In the genomic region with DNA sequence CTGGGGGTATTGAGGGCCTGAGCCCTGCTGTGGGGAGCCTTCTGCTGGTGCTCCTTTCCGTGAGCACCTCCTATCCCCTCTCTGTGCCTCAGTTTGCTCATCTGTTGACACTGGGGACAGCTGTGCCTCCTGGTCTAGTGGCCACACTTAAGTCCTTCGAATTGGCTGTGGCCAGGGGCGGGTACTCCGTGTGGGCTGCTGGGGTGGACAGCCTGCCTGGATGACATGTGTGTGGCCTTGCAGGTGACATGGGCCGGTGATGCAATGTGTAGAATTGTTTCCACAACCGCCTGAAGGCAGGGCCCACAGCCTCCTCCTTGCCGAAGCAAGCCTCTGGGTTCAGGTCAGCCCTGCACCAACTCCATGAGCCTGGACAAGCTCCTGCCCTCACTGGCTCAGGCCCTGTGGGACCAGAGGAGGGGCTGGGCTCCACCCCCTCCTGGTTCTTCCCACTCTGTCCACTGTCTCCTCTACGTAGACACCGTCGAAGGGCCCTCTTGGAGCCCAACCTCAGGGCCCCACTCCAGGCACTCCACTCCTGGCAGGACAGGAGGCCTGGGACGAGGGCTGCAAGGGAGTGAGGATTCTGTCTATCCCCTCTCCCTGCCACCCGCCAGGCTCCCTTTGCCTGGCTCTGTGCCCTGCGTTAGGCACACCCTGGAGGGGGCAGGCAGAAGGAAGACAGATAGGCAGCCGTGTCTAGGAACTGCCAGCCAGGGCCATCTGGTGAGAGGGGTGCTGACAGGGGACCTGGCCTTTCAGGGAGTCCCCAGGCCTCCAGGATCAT, we compare ENCODE assay signal across 8 cellular contexts. TPM values are rescaled to one million over a fixed set of nuclear protein-coding genes. Genes with fewer than 3 reads are reported as not detected.
DNase-seq lines count a peak whose midpoint lies in the region; ATAC-seq, FAIRE-seq and TF ChIP-seq lines count a peak whose summit lies in the region.

No MANE protein-coding gene starts in this region.

- no peaks in the 10 kb centered on the region for H3K9me3 Mint-ChIP-seq in activated naive CD8-positive, alpha-beta T cell (ENCODE audit: low read depth)

- peak overlapping the region; percentile 54 to 88 (median 63); a peak in 19 of 20 replicates for H3K4me3 ChIP-seq in BLaER1 treated with 17β-estradiol and CSF1 and Interleukin-3, amounts not matched to agents 10 nM and 100 nM
- H3K4me3 ChIP-seq in KMS-11 (IDR thresholded peaks at IDR 0.05; ENCODE audit: insufficient read depth, low read depth, low read length) = no peak overlapping the region
- H3K4me3 ChIP-seq in right cardiac atrium (ENCODE audit: low read length) = peak overlapping the region; percentile 71
- peak overlapping the region in 1 of 2 donors; percentile 74 for H3K4me3 ChIP-seq in small intestine (ENCODE audit: low read depth in 1 of 2, low read length in 2 of 2)

- no peak overlapping the region; the same call in 1 of the 2 replicates for H2AFZ ChIP-seq in KMS-11 (ENCODE audit: low read depth)

- WGBS in right cardiac atrium = 30% methylated on average over 14 of the region's 14 CpGs
- WGBS in small intestine, 3 donors = 28 to 48% (median 42%) methylated on average over 11 to 14 of the region's 14 CpGs

- no peaks in the 10 kb centered on the region for H3K9me3 ChIP-seq in BLaER1 treated with 17β-estradiol and CSF1 and Interleukin-3, amounts not matched to agents 10 nM and 100 nM (replicated peaks in 1 of 11)
- H3K9me3 ChIP-seq in right cardiac atrium (ENCODE audit: control insufficient read depth, low read length) (no peaks in the 10 kb centered on the region), small intestine (ENCODE audit: control insufficient read depth, low read depth) (no peaks in the 10 kb centered on the region)

- peak overlapping the region; percentile 88 for H3K4me3 Mint-ChIP-seq in activated naive CD8-positive, alpha-beta T cell

- H3K79me2 ChIP-seq in KMS-11 (ENCODE audit: insufficient read depth, low read depth) = no peaks in the 10 kb centered on the region

- intact Hi-C loops in right cardiac atrium (cut with DNase I) = no loop called here

- no peak for FAIRE-seq in small intestine (lab: Jason Lieb, UNC)

- ATAC-seq in right cardiac atrium (peak; percentile 8 to 11), HG03139 (IDR thresholded peaks at IDR 0.05; ENCODE audit: unreplicated experiment) (no peak)

- H3K4me1 ChIP-seq in BLaER1 treated with 17β-estradiol and CSF1 and Interleukin-3, amounts not matched to agents 10 nM and 100 nM = peaks cover 86 to 97% (median 95%) of the 10 kb centered on the region in 10 experiments
- H3K4me1 ChIP-seq in KMS-11 (ENCODE audit: low read depth, poor library complexity, severe bottlenecking) (no peaks in the 10 kb centered on the region), right cardiac atrium (ENCODE audit: control insufficient read depth, insufficient read depth, low read length) (peaks cover 35% of the 10 kb centered on the region), small intestine (ENCODE audit: control insufficient read depth in 2 of 2, insufficient read depth in 1 of 2, low read depth in 1 of 2, low read length in 1 of 2) (peaks cover 11 to 27% of the 10 kb centered on the region in 2 donors)

- H3K4me2 ChIP-seq in BLaER1 treated with 17β-estradiol and CSF1 and Interleukin-3, amounts not matched to agents 10 nM and 100 nM = peak overlapping the region; percentile 93 to 100 (median 99)
- peak overlapping the region; percentile 25; the same call in 1 of the 2 replicates for H3K4me2 ChIP-seq in KMS-11

- peak overlapping the region; percentile 25 to 93 (median 61); a peak in 21 of 22 replicates for H3K27ac ChIP-seq in BLaER1 treated with 17β-estradiol and CSF1 and Interleukin-3, amounts not matched to agents 10 nM and 100 nM
- H3K27ac ChIP-seq in KMS-11 (no peak overlapping the region), right cardiac atrium (ENCODE audit: low read length) (peak overlapping the region; percentile 61), small intestine (ENCODE audit: low read depth in 1 of 2, low read length in 1 of 2) (peak overlapping the region; percentile 35 to 84)

- H3K27ac Mint-ChIP-seq in activated naive CD8-positive, alpha-beta T cell = no peak overlapping the region

- H3K27me3 Mint-ChIP-seq in activated naive CD8-positive, alpha-beta T cell = no peaks in the 10 kb centered on the region

- H3K9ac ChIP-seq in BLaER1 treated with 17β-estradiol and CSF1 and Interleukin-3, amounts not matched to agents 10 nM and 100 nM = peak overlapping the region; percentile 59 to 96 (median 73)
- H3K9ac ChIP-seq in KMS-11 = no peak overlapping the region

- peaks cover 0 to 13% (median 4%) of the 10 kb centered on the region in 11 experiments; a peak in 6 of 22 replicates for H3K27me3 ChIP-seq in BLaER1 treated with 17β-estradiol and CSF1 and Interleukin-3, amounts not matched to agents 10 nM and 100 nM
- H3K27me3 ChIP-seq in KMS-11 (ENCODE audit: insufficient read depth, low read depth) = no peaks in the 10 kb centered on the region
- H3K27me3 ChIP-seq in right cardiac atrium (ENCODE audit: control insufficient read depth, insufficient read depth) = no peaks in the 10 kb centered on the region
- no peaks in the 10 kb centered on the region for H3K27me3 ChIP-seq in small intestine (ENCODE audit: control insufficient read depth in 2 of 2, insufficient read depth in 2 of 2, low read length in 2 of 2)

- no peaks in the 10 kb centered on the region for H3K36me3 Mint-ChIP-seq in activated naive CD8-positive, alpha-beta T cell

- peaks cover 0 to 42% (median 6%) of the 10 kb centered on the region in 11 experiments; a peak in 9 of 22 replicates for H4K20me1 ChIP-seq in BLaER1 treated with 17β-estradiol and CSF1 and Interleukin-3, amounts not matched to agents 10 nM and 100 nM
- H4K20me1 ChIP-seq in KMS-11 (ENCODE audit: insufficient read depth) = no peaks in the 10 kb centered on the region

- DNase-seq in right cardiac atrium (peak; percentile 45 to 84 (median 82)), small intestine (peak; percentile 63), NCI-H446 treated with DMSO at 0.1 percent for 48 hours (lab: John Stamatoyannopoulos, UW) (no peak), GM10266 (ENCODE audit: extremely low spot score) (no peak)

- peaks cover 47% of the 10 kb centered on the region for H3K4me1 Mint-ChIP-seq in activated naive CD8-positive, alpha-beta T cell (ENCODE audit: low read depth)

- peaks cover 0 to 24% (median 0%) of the 10 kb centered on the region in 11 experiments; a peak in 6 of 22 replicates for H3K36me3 ChIP-seq in BLaER1 treated with 17β-estradiol and CSF1 and Interleukin-3, amounts not matched to agents 10 nM and 100 nM
- H3K36me3 ChIP-seq in KMS-11 (ENCODE audit: insufficient read depth) = no peaks in the 10 kb centered on the region
- no peaks in the 10 kb centered on the region for H3K36me3 ChIP-seq in small intestine (ENCODE audit: control insufficient read depth in 2 of 2, insufficient read depth in 2 of 2, low read length in 2 of 2)

- no peak for TF ChIP-seq CTCF in KMS-11 (conservative IDR thresholded peaks at IDR 0.05; ENCODE audit: low read depth, low read length)
- TF ChIP-seq CTCF in GM10266 (IDR thresholded peaks at IDR 0.05; ENCODE audit: control insufficient read depth, insufficient read depth, low read depth, missing control alignments) = no peak

RNA-seq across cellular contexts. Expression of a gene that starts 1.2 kb away (rescaled TPM):
- 10 to 100 TPM; 20.5 to 28.8 (median 26.3) TPM for total RNA-seq in right cardiac atrium
- 21.7 TPM for polyA plus RNA-seq in right cardiac atrium
- 10 to 100 TPM in 2 of 3 donors, 1 to 10 TPM in 1; 8.9 to 33.7 (median 13.4) TPM for polyA plus RNA-seq in small intestine

RNA-seq across cellular contexts. Expression of a gene that starts 38.0 kb away (rescaled TPM):
- 10 to 100 TPM; 20.2 to 28.0 (median 24.6) TPM for total RNA-seq in right cardiac atrium
- polyA plus RNA-seq in right cardiac atrium (24.9 TPM), small intestine (100 to 1,000 TPM in 1 of 3 donors, 10 to 100 TPM in 2; 50.8 to 109 (median 69.7) TPM)

RNA-seq across cellular contexts. Expression of a gene that starts 49.5 kb away (rescaled TPM):
- 100 to 1,000 TPM; 215 to 256 (median 236) TPM for total RNA-seq in right cardiac atrium
- polyA plus RNA-seq in right cardiac atrium (207 TPM), small intestine (100 to 1,000 TPM; 158 to 262 (median 180) TPM)

Comparison
In these comparisons a context has a peak if more than half of its experiments do, and no peak if none do; other contexts are left out.
1. DNase-seq: peak in right cardiac atrium (3 of 3) and small intestine (single experiment); none in NCI-H446 treated with DMSO at 0.1 percent for 48 hours (single experiment) and GM10266 (single experiment).